Comparison of ENCODE assay signal across 1 cellular context in the genomic region with DNA sequence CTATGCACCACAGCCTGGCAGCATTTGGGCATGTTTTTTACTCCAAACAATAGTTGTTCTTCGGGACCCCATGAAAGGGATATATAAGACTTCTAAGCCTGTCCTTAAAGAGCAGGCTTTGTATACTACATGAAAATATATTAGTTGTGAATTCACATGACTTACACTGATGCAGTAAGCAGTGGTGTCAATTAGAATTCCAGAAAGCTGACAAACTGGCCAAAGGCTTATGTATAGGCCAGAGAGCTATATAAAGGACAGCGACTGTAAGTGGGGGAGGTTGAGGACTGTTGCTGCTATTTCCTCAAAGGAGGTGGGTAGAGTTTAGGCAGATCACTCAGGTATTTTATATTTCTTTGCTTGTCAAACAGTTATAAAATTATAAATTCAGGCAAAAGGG.
TF ChIP-seq lines count a peak whose summit lies in the region.

No MANE protein-coding gene starts in this region.

TF ChIP-seq in IMR-90, 13 proteins besides CTCF, POLR2A, EP300 and RAD21:
- TF ChIP-seq CHD1 (IDR thresholded peaks at IDR 0.05; ENCODE audit: low read depth, low read length) (no peak), BHLHE40 (IDR thresholded peaks at IDR 0.05; ENCODE audit: low read depth, low read length) (0 out of 2 replicates have a peak, but pooled peaks have one; percentile 22)
